Comparison of ENCODE assay signal across 9 cellular contexts in the genomic region with DNA sequence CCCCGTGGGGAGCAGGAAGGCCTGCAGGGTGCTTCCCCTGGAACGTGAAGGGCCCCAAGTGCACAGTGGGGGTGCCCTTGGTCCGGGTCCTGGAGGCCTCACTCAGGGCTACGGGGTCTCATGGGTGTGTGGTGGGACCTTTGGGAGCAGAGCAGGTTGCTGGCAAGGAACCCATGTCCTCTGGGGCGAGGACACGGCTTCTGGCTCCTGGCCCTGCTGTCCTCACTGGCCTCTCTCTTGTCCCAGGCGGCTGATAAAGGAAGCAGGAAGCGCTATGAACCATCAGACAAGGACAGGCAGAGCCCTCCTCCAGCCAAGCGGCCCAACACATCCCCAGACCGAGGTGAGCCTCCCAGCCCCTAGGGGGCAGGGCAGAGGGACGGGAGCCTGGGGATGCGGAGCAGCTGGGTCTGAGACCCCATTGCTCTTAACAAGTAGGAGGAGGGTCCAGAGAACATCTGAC. TPM values are rescaled to one million over a fixed set of nuclear protein-coding genes. Genes with fewer than 3 reads are reported as not detected.
DNase-seq lines count a peak whose midpoint lies in the region; ATAC-seq, FAIRE-seq and TF ChIP-seq lines count a peak whose summit lies in the region.
"Had no signal": no experiment of that assay in that cellular context is flagged by ENCODE, and none has a peak within 500 bp of the region (broad histone marks: within the 10 kb centered on the region; RNA-seq: fewer than 3 reads in every experiment).

No MANE protein-coding gene starts in this region.

- H3K4me3 ChIP-seq in AG10803 (ENCODE audit: low read length), result no peak overlapping the region
- no peak overlapping the region for H3K4me3 ChIP-seq in keratinocyte (ENCODE audit: control insufficient read depth in 2 of 3, extremely low read depth in 1 of 3, insufficient read depth in 2 of 3, low read depth in 1 of 3, low read length in 3 of 3)
- H3K4me3 ChIP-seq in prostate gland, result no peak overlapping the region
- H3K4me3 ChIP-seq: gastrocnemius medialis had no signal

- no peaks in the 10 kb centered on the region for H3K79me2 ChIP-seq in keratinocyte (ENCODE audit: control insufficient read depth, insufficient read depth, low read length)

- H3K4me2 ChIP-seq in keratinocyte (ENCODE audit: control insufficient read depth, extremely low read depth, insufficient read depth, low read depth, low read length), result no peak overlapping the region

- no peaks in the 10 kb centered on the region for H3K27me3 Mint-ChIP-seq in stimulated activated naive B cell treated with anti-CD40 and anti-IgM and Interleukin-4, amounts not matched to agents 10 μg/mL and 1 μg/mL and 100 μg/mL, for 72 hours

- DNase-seq in AG10803 (ENCODE audit: low read depth) (no peak), GM13977 (ENCODE audit: low spot score) (no peak), UCSD-AML1 (lab: John Stamatoyannopoulos, UW; ENCODE audit: unreplicated experiment) (peak; percentile 46), keratinocyte (ENCODE audit: low read depth, low spot score) (no peak), prostate gland (ENCODE audit: low spot score) (no peak), NCI-H2081 treated with DMSO at 0.1 percent for 48 hours (lab: John Stamatoyannopoulos, UW) (no peak), GF-D8 (lab: John Stamatoyannopoulos, UW) (no peak)
- no peak for DNase-seq in stimulated activated naive B cell treated with anti-CD40 and anti-IgM and Interleukin-4, amounts not matched to agents 10 μg/mL and 1 μg/mL and 100 μg/mL, for 72 hours
- DNase-seq: gastrocnemius medialis had no signal

- no peak for FAIRE-seq in keratinocyte (lab: Jason Lieb, UNC)

- intact Hi-C loops in prostate gland (cut with DNase I), result no loop called here

- no peak for TF ChIP-seq POLR2A in prostate gland (IDR thresholded peaks at IDR 0.05)

- no peak overlapping the region for H3K4me3 Mint-ChIP-seq in stimulated activated naive B cell treated with anti-CD40 and anti-IgM and Interleukin-4, amounts not matched to agents 10 μg/mL and 1 μg/mL and 100 μg/mL, for 72 hours

- H3K4me1 Mint-ChIP-seq in stimulated activated naive B cell treated with anti-CD40 and anti-IgM and Interleukin-4, amounts not matched to agents 10 μg/mL and 1 μg/mL and 100 μg/mL, for 72 hours, result peaks cover 10 to 20% of the 10 kb centered on the region in 2 donors

- H3K9me3 Mint-ChIP-seq in stimulated activated naive B cell treated with anti-CD40 and anti-IgM and Interleukin-4, amounts not matched to agents 10 μg/mL and 1 μg/mL and 100 μg/mL, for 72 hours, result no peaks in the 10 kb centered on the region

- no peaks in the 10 kb centered on the region for H3K4me1 ChIP-seq in keratinocyte (ENCODE audit: control insufficient read depth, extremely low read depth, insufficient read depth, low read length)
- no peaks in the 10 kb centered on the region for H3K4me1 ChIP-seq in prostate gland (replicated peaks)
- H3K4me1 ChIP-seq: gastrocnemius medialis had no signal

- peaks cover 28 to 40% of the 10 kb centered on the region in 2 experiments for H3K36me3 ChIP-seq in keratinocyte (ENCODE audit: control insufficient read depth in 2 of 2, extremely low read depth in 1 of 2, insufficient read depth in 2 of 2, low read length in 2 of 2)
- H3K36me3 ChIP-seq in prostate gland, result peaks cover 17 to 32% of the 10 kb centered on the region in 2 donors

- H3K27ac ChIP-seq in keratinocyte (ENCODE audit: control insufficient read depth, insufficient read depth, low read length) (no peak overlapping the region), prostate gland (no peak overlapping the region)
- H3K27ac ChIP-seq: gastrocnemius medialis had no signal

- H3K9me3 ChIP-seq in keratinocyte (ENCODE audit: control insufficient read depth, low read depth, low read length), result no peaks in the 10 kb centered on the region
- H3K9me3 ChIP-seq in prostate gland, result no peaks in the 10 kb centered on the region
- H3K9me3 ChIP-seq: gastrocnemius medialis had no signal

- 75% methylated on average over 12 of the region's 12 CpGs for WGBS in prostate gland

- H3K27ac Mint-ChIP-seq in stimulated activated naive B cell treated with anti-CD40 and anti-IgM and Interleukin-4, amounts not matched to agents 10 μg/mL and 1 μg/mL and 100 μg/mL, for 72 hours, result no peak overlapping the region

- 0 out of 2 replicates have a peak, but pooled peaks have one; percentile 14 for TF ChIP-seq CTCF in AG10803 (conservative IDR thresholded peaks at IDR 0.05; ENCODE audit: low read length)
- TF ChIP-seq CTCF in GM13977 (IDR thresholded peaks at IDR 0.05; ENCODE audit: extremely low read depth, insufficient read depth, missing control alignments), result peak; percentile 38
- peak; percentile 20 to 39 (median 34) for TF ChIP-seq CTCF in keratinocyte (optimal IDR thresholded peaks at IDR 0.05 in 1 of 3, IDR thresholded peaks at IDR 0.05 in 1 of 3, conservative IDR thresholded peaks at IDR 0.05 in 1 of 3; ENCODE audit: extremely low read depth in 1 of 3, insufficient read depth in 2 of 3, low read length in 3 of 3)
- no peak for TF ChIP-seq CTCF in prostate gland (IDR thresholded peaks at IDR 0.05)

- ATAC-seq in stimulated activated naive B cell treated with anti-CD40 and anti-IgM and Interleukin-4, amounts not matched to agents 10 μg/mL and 1 μg/mL and 100 μg/mL, for 72 hours (replicated peaks), result no peak

- H3K36me3 Mint-ChIP-seq in stimulated activated naive B cell treated with anti-CD40 and anti-IgM and Interleukin-4, amounts not matched to agents 10 μg/mL and 1 μg/mL and 100 μg/mL, for 72 hours, result peaks cover 48 to 64% of the 10 kb centered on the region in 2 donors

- no peak overlapping the region for H3K9ac ChIP-seq in keratinocyte (ENCODE audit: control insufficient read depth, extremely low read depth, insufficient read depth, low read length)

- dilution Hi-C loops in keratinocyte (cut with MboI; ENCODE audit: extremely low pct_ligation_motif_present, low sequenced_read_pairs), result no loop called here

- no peak overlapping the region for H2AFZ ChIP-seq in keratinocyte (ENCODE audit: control insufficient read depth, low read length)

- H3K9me1 ChIP-seq in keratinocyte (ENCODE audit: control insufficient read depth, extremely low read depth, insufficient read depth, low read length), result no peaks in the 10 kb centered on the region

- H3K27me3 ChIP-seq in keratinocyte (ENCODE audit: control insufficient read depth, extremely low read depth, insufficient read depth, low read length) (no peaks in the 10 kb centered on the region), prostate gland (replicated peaks; ENCODE audit: insufficient read depth) (no peaks in the 10 kb centered on the region)
- H3K27me3 ChIP-seq: gastrocnemius medialis had no signal

- H4K20me1 ChIP-seq in keratinocyte (ENCODE audit: control insufficient read depth, extremely low read depth, insufficient read depth, low read length), result no peaks in the 10 kb centered on the region

- in situ Hi-C loops in GM13977 (cut with MboI; ENCODE audit: low pct_unique_long_range_greater_than_20kb, low sequenced_read_pairs, unreplicated experiment), result no loop called here

RNA-seq across cellular contexts. Expression of gene IL17C, which starts 9.8 kb away (rescaled TPM):
- not detected in 3 replicates for polyA plus RNA-seq in keratinocyte
- polyA plus RNA-seq in keratinocyte (2011; ENCODE audit: low read depth), result not detected
- polyA plus RNA-seq in keratinocyte (2011; cell fraction: cytosol; rRNA removed), result not detected in 2 replicates
- polyA plus RNA-seq in keratinocyte (2011; cell fraction: nucleus; rRNA removed), result 0.11 and 0.24 TPM in 2 replicates
- polyA plus RNA-seq in keratinocyte (2012; ENCODE audit: low replicate concordance), result not detected in 2 replicates
- polyA minus RNA-seq in keratinocyte, result not detected in 3 replicates
- polyA minus RNA-seq in keratinocyte (2011; cell fraction: cytosol; rRNA and poly(A)+ RNA removed), result not detected
- not detected in 2 replicates for polyA minus RNA-seq in keratinocyte (2011; cell fraction: nucleus; rRNA and poly(A)+ RNA removed)
- total RNA-seq in prostate gland, result under 1 TPM in 1 of 2 donors, not detected in 1; 0.97 TPM
- total RNA-seq: gastrocnemius medialis had no signal

RNA-seq across cellular contexts. Expression of gene CYBA, which starts 22.3 kb away (rescaled TPM):
- 4.4 to 22.7 TPM (median 7.7 TPM) in 3 replicates for polyA plus RNA-seq in keratinocyte
- 0.57 TPM for polyA plus RNA-seq in keratinocyte (2011; ENCODE audit: low read depth)
- polyA plus RNA-seq in keratinocyte (2011; cell fraction: cytosol; rRNA removed), result 4.6 and 19.9 TPM in 2 replicates
- polyA plus RNA-seq in keratinocyte (2011; cell fraction: nucleus; rRNA removed), result 14.9 and 28.4 TPM in 2 replicates
- 3.4 and 14.6 TPM in 2 replicates for polyA plus RNA-seq in keratinocyte (2012; ENCODE audit: low replicate concordance)
- polyA minus RNA-seq in keratinocyte, result 3.8 to 15.7 TPM (median 7.3 TPM) in 3 replicates
- 40.9 TPM for polyA minus RNA-seq in keratinocyte (2011; cell fraction: cytosol; rRNA and poly(A)+ RNA removed)
- 13.5 and 14.9 TPM in 2 replicates for polyA minus RNA-seq in keratinocyte (2011; cell fraction: nucleus; rRNA and poly(A)+ RNA removed)
- total RNA-seq in prostate gland, result 100 to 1,000 TPM in 1 of 2 donors, 10 to 100 TPM in 1; 86.0 to 155 TPM

RNA-seq across cellular contexts. Expression of gene MVD, which starts 34.3 kb away (rescaled TPM):
- 59.6 to 85.7 TPM (median 70.6 TPM) in 3 replicates for polyA plus RNA-seq in keratinocyte
- 6.2 TPM for polyA plus RNA-seq in keratinocyte (2011; ENCODE audit: low read depth)
- 27.1 and 81.7 TPM in 2 replicates for polyA plus RNA-seq in keratinocyte (2011; cell fraction: cytosol; rRNA removed)
- polyA plus RNA-seq in keratinocyte (2011; cell fraction: nucleus; rRNA removed), result 85.4 and 108 TPM in 2 replicates
- polyA plus RNA-seq in keratinocyte (2012; ENCODE audit: low replicate concordance), result 29.7 and 186 TPM in 2 replicates
- polyA minus RNA-seq in keratinocyte, result 29.4 to 82.0 TPM (median 32.6 TPM) in 3 replicates
- 113 TPM for polyA minus RNA-seq in keratinocyte (2011; cell fraction: cytosol; rRNA and poly(A)+ RNA removed)
- 43.2 and 50.2 TPM in 2 replicates for polyA minus RNA-seq in keratinocyte (2011; cell fraction: nucleus; rRNA and poly(A)+ RNA removed)
- total RNA-seq in prostate gland, result 10 to 100 TPM; 34.7 to 40.0 TPM

RNA-seq across cellular contexts. Expression of gene SNAI3, which starts 57.8 kb away (rescaled TPM):
- not detected in 3 replicates for polyA plus RNA-seq in keratinocyte
- not detected for polyA plus RNA-seq in keratinocyte (2011; ENCODE audit: low read depth)
- not detected in 2 replicates for polyA plus RNA-seq in keratinocyte (2011; cell fraction: cytosol; rRNA removed)
- not detected in 2 replicates for polyA plus RNA-seq in keratinocyte (2011; cell fraction: nucleus; rRNA removed)
- polyA plus RNA-seq in keratinocyte (2012; ENCODE audit: low replicate concordance), result 0.11 TPM in 2 replicates
- not detected in 3 replicates for polyA minus RNA-seq in keratinocyte
- not detected for polyA minus RNA-seq in keratinocyte (2011; cell fraction: cytosol; rRNA and poly(A)+ RNA removed)
- polyA minus RNA-seq in keratinocyte (2011; cell fraction: nucleus; rRNA and poly(A)+ RNA removed), result not detected in 2 replicates
- total RNA-seq in prostate gland, result 1 to 10 TPM in 1 of 2 donors, under 1 TPM in 1; 0.46 to 2.8 TPM

RNA-seq across cellular contexts. Expression of gene ZC3H18, which starts 58.3 kb away (rescaled TPM):
- 6.0 to 18.4 TPM (median 7.5 TPM) in 3 replicates for polyA plus RNA-seq in keratinocyte
- 41.9 TPM for polyA plus RNA-seq in keratinocyte (2011; ENCODE audit: low read depth)
- 7.9 and 14.1 TPM in 2 replicates for polyA plus RNA-seq in keratinocyte (2011; cell fraction: cytosol; rRNA removed)
- 35.2 and 35.5 TPM in 2 replicates for polyA plus RNA-seq in keratinocyte (2011; cell fraction: nucleus; rRNA removed)
- polyA plus RNA-seq in keratinocyte (2012; ENCODE audit: low replicate concordance), result 19.7 and 27.8 TPM in 2 replicates
- 5.9 to 16.2 TPM (median 6.5 TPM) in 3 replicates for polyA minus RNA-seq in keratinocyte
- 12.9 TPM for polyA minus RNA-seq in keratinocyte (2011; cell fraction: cytosol; rRNA and poly(A)+ RNA removed)
- 14.8 and 14.9 TPM in 2 replicates for polyA minus RNA-seq in keratinocyte (2011; cell fraction: nucleus; rRNA and poly(A)+ RNA removed)
- total RNA-seq in prostate gland, result 10 to 100 TPM; 26.7 to 50.7 TPM

Comparison
In these comparisons a context has a peak if more than half of its experiments do, and no peak if none do; other contexts are left out.
1. CTCF ChIP-seq: peak in AG10803 (single experiment), GM13977 (single experiment) and keratinocyte (3 of 3); none in prostate gland (0 of 4).